9 cellular contexts compared by ENCODE assay signal in the genomic region with DNA sequence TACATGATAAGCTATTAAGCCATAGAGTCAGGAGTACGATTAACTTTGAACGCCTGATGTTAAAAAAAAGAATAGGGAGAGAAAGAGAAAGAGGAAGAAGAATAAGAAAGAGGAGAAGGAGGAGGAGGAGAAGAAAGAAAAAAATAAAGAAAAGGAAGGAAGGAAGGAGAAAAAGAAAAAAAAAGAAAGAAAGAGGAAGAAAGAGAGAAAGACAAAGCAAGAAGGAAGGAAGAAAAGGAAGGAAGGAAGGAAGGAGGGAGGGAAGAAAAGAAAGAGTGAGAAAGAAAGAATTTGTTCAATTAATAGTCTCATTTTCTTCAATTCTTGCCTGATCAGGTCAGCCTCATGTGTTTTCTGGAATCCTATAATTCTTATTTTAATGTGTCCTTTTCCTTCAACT. TPM values are rescaled to one million over a fixed set of nuclear protein-coding genes. Genes with fewer than 3 reads are reported as not detected.
"Had no signal": no experiment of that assay in that cellular context is flagged by ENCODE, and none has a peak within 500 bp of the region (broad histone marks: within the 10 kb centered on the region; RNA-seq: fewer than 3 reads in every experiment).

No MANE protein-coding gene starts in this region.

- FAIRE-seq: HTR-8/SVneo had no signal

- H3K9ac ChIP-seq: GM23248 had no signal

- H3K4me3 Mint-ChIP-seq: IgD-negative memory B cell had no signal

- ATAC-seq: HCT116 had no signal

- H3K4me3 ChIP-seq: GM23248, HAP-1 had no signal

- H2AFZ ChIP-seq: GM23248 had no signal

- H3K4me1 ChIP-seq: HAP-1 had no signal

- H3K9me3 ChIP-seq: HAP-1 had no signal

- H3K36me3 ChIP-seq: HAP-1 had no signal

- H3K27ac Mint-ChIP-seq: IgD-negative memory B cell had no signal

- DNase-seq: GM23248, GOT3, H7, KG1 had no signal

- H3K27ac ChIP-seq: GM23248 had no signal

RNA-seq across cellular contexts. Expression of a gene that starts 33.7 kb away (rescaled TPM):
- total RNA-seq: GM23248, HT-29 had no signal
- polyA plus RNA-seq: GM23248, IgD-negative memory B cell had no signal
